In genomic region chr7:2729043-2729892, GRCh38 we compare ENCODE assay signal across 11 cellular contexts. TPM values are rescaled to one million over a fixed set of nuclear protein-coding genes. Genes with fewer than 3 reads are reported as not detected.
DNase-seq lines count a peak whose midpoint lies in the region; ATAC-seq, FAIRE-seq and TF ChIP-seq lines count a peak whose summit lies in the region.
"Had no signal": no experiment of that assay in that cellular context is flagged by ENCODE, and none has a peak within 500 bp of the region (broad histone marks: within the 10 kb centered on the region; RNA-seq: fewer than 3 reads in every experiment).

No MANE protein-coding gene starts in this region.

- no peak for TF ChIP-seq RAD21 in K562 (CRISPR knock-in tag; conservative IDR thresholded peaks at IDR 0.05 in 1 of 2, IDR thresholded peaks at IDR 0.05 in 1 of 2)

- H3K4me1 Mint-ChIP-seq in CD14-positive monocyte, result peaks cover 52% of the 10 kb centered on the region

- CTCF ChIA-PET in K562 (lab: Yijun Ruan, JAX; ENCODE audit: low intra/inter-chr PET ratio), result no interaction called here

- DNase-seq in CD14-positive monocyte (ENCODE audit: low spot score) (peak; percentile 50), K562 (ENCODE audit: extremely low read depth in 1 of 4, low spot score in 3 of 4) (no peak), left kidney (ENCODE audit: low read depth, low spot score) (peak; percentile 72), sigmoid colon (peak; percentile 85), NCI-H1694 treated with DMSO at 0.1 percent for 48 hours (lab: John Stamatoyannopoulos, UW) (no peak), Kasumi-1 (lab: John Stamatoyannopoulos, UW) (no peak), HuH-7 (ENCODE audit: low spot score) (no peak)
- DNase-seq in activated CD4-positive, alpha-beta T cell treated with anti-CD3 and anti-CD28 coated beads for 1 hour, result no peak
- DNase-seq: activated naive CD4-positive, alpha-beta T cell had no signal

- H3K27ac ChIP-seq in K562 (ENCODE audit: extremely low read depth, low read depth, low read length) (no peak overlapping the region), sigmoid colon (peak overlapping the region; percentile 63 to 92 (median 86))

- H3K36me3 ChIP-seq in K562 (ENCODE audit: control insufficient read depth, insufficient read depth, low read length), result peaks cover 20% of the 10 kb centered on the region; the same call in 1 of the 3 replicates
- H3K36me3 ChIP-seq in sigmoid colon, result peaks cover 0 to 22% (median 2%) of the 10 kb centered on the region in 4 donors

- TF ChIP-seq CTCF in CD14-positive monocyte (IDR thresholded peaks at IDR 0.05) (peak; percentile 6), K562 (IDR thresholded peaks at IDR 0.05 in 2 of 3, conservative IDR thresholded peaks at IDR 0.05 in 1 of 3; ENCODE audit: insufficient read depth in 2 of 3, low read depth in 1 of 3, low read length in 3 of 3) (no peak), sigmoid colon (IDR thresholded peaks at IDR 0.05) (no peak)

- H3K9ac ChIP-seq in K562 (ENCODE audit: insufficient read depth in 1 of 2, low read depth in 2 of 2, low read length in 2 of 2), result peak overlapping the region in 1 of 2 experiments; percentile 32; a peak in 1 of 4 replicates

- no peak for ATAC-seq in K562

- peak overlapping the region; percentile 68 to 95 (median 92) for H3K27ac Mint-ChIP-seq in CD14-positive monocyte

- intact Hi-C loops in CD14-positive monocyte (cut with micrococcal nuclease) (loop anchor here in 1 of 2 donors (5.0 kb wide), 1 partner anchor 38 kb away; no protein-coding TSS in a partner anchor), K562 (cut with micrococcal nuclease) (no loop called here), sigmoid colon (cut with DNase I) (loop anchor here (5.0 kb wide), 1 partner anchor 33 kb away; no protein-coding TSS in a partner anchor)

- H4K20me1 ChIP-seq in K562 (replicated peaks; ENCODE audit: control insufficient read depth, insufficient read depth, low read length), result no peaks in the 10 kb centered on the region

- H3K36me3 Mint-ChIP-seq in CD14-positive monocyte, result peaks cover 77 to 78% of the 10 kb centered on the region in 2 donors

- H3K4me1 ChIP-seq in K562 (replicated peaks in 1 of 2; ENCODE audit: control insufficient read depth in 2 of 2, insufficient read depth in 2 of 2, low read length in 2 of 2) (peaks cover 19 to 31% of the 10 kb centered on the region in 2 experiments), sigmoid colon (peaks cover 0 to 55% (median 47%) of the 10 kb centered on the region in 4 donors)

- H3K9me3 Mint-ChIP-seq in CD14-positive monocyte, result peaks cover 0 to 7% (median 4%) of the 10 kb centered on the region in 7 donors

- TF ChIP-seq EP300 in K562 (IDR thresholded peaks at IDR 0.05; ENCODE audit: low read length) (no peak), sigmoid colon (IDR thresholded peaks at IDR 0.05) (no peak)

- FAIRE-seq in K562 (lab: Jason Lieb, UNC), result no peak
- FAIRE-seq: TTC549 had no signal

- TF ChIP-seq POLR2A in K562 (conservative IDR thresholded peaks at IDR 0.05) (no peak), sigmoid colon (IDR thresholded peaks at IDR 0.05) (no peak)

- no TSS peak for BruUV-seq in K562 (replicated peaks; lab: Mats Ljungman, UMichigan)

- H3K4me3 Mint-ChIP-seq in CD14-positive monocyte, result peak overlapping the region; percentile 54 to 83

- H3K9me1 ChIP-seq in K562 (ENCODE audit: control insufficient read depth, insufficient read depth, low read length), result no peaks in the 10 kb centered on the region

- POLR2A ChIA-PET in K562 (lab: Yijun Ruan, JAX), result interaction anchor here (0.6 to 1.6 kb wide), 3 partner anchors 9 to 15 kb away, joined by 3 to 12 read pairs (median 3); no protein-coding TSS in a partner anchor

- H2AFZ ChIP-seq in K562 (ENCODE audit: low read depth, low read length), result no peak overlapping the region

- H3K9me3 ChIP-seq in K562 (replicated peaks; ENCODE audit: control insufficient read depth, insufficient read depth, low read depth, low read length) (no peaks in the 10 kb centered on the region), sigmoid colon (no peaks in the 10 kb centered on the region)

- in situ Hi-C loops in K562 (cut with MboI), result no loop called here

- no peak overlapping the region for H3K4me2 ChIP-seq in K562 (ENCODE audit: insufficient read depth, low read length)

- H3K27me3 ChIP-seq in K562 (ENCODE audit: control insufficient read depth in 2 of 2, insufficient read depth in 2 of 2, low read length in 2 of 2) (no peaks in the 10 kb centered on the region), sigmoid colon (no peaks in the 10 kb centered on the region)

- H3K79me2 ChIP-seq in K562 (ENCODE audit: control insufficient read depth, insufficient read depth, low read length), result peaks cover 4% of the 10 kb centered on the region; the same call in 2 of the 3 replicates

- H3K4me3 ChIP-seq in K562 (no peak overlapping the region), sigmoid colon (peak overlapping the region in 3 of 4 donors; percentile 24 to 35 (median 32))

- peaks cover 0 to 4% (median 3%) of the 10 kb centered on the region in 3 donors for H3K27me3 Mint-ChIP-seq in CD14-positive monocyte (ENCODE audit: low read depth in 3 of 3)

- WGBS in K562 (ENCODE audit: insufficient coverage, low coverage, missing lambda C conversion rate), result 92% methylated on average over 31 of the region's 37 CpGs
- 78 to 87% methylated on average over 37 of the region's 37 CpGs for WGBS in sigmoid colon, 2 donors

TF ChIP-seq in K562, 482 proteins besides CTCF, POLR2A, EP300 and RAD21 (continues in another document):
- TF ChIP-seq SMARCB1 (IDR thresholded peaks at IDR 0.05; ENCODE audit: insufficient read length, low read depth) (no peak), KDM5B (IDR thresholded peaks at IDR 0.05; ENCODE audit: insufficient replicate concordance, low read depth, low read length) (no peak), TFAM (CRISPR knock-in tag; conservative IDR thresholded peaks at IDR 0.05) (no peak), KDM4B (IDR thresholded peaks at IDR 0.05; ENCODE audit: borderline replicate concordance in 2 of 2, low read depth in 1 of 2) (no peak), HOMEZ (CRISPR knock-in tag; IDR thresholded peaks at IDR 0.05) (no peak), GATAD2A (IDR thresholded peaks at IDR 0.05) (no peak), SMC3 (conservative IDR thresholded peaks at IDR 0.05; ENCODE audit: insufficient read depth, low read depth, low read length) (no peak), NFXL1 (CRISPR knock-in tag; IDR thresholded peaks at IDR 0.05) (no peak), ZFPM2 (CRISPR knock-in tag; IDR thresholded peaks at IDR 0.05) (no peak), E2F1 (CRISPR knock-in tag; IDR thresholded peaks at IDR 0.05) (no peak), ATF3 (IDR thresholded peaks at IDR 0.05) (0 out of 2 replicates have a peak, but pooled peaks have one; percentile 27), ATF3 (CRISPR knock-in tag; conservative IDR thresholded peaks at IDR 0.05) (no peak), TEAD1 (CRISPR knock-in tag; IDR thresholded peaks at IDR 0.05) (no peak)

RNA-seq across cellular contexts. Expression of gene AMZ1, which starts 41.3 kb away (rescaled TPM):
- under 1 TPM; 0.09 to 0.14 TPM for polyA plus RNA-seq in CD14-positive monocyte
- total RNA-seq in K562 (2011; cell fraction: chromatin; rRNA removed; ENCODE audit: low replicate concordance), result 0.07 and 0.12 TPM in 2 replicates
- total RNA-seq in K562 (2011; cell fraction: nucleolus; rRNA removed), result 0.17 TPM in 1 of 2 replicates, not detected in the other
- 0.07 and 0.08 TPM in 2 replicates for total RNA-seq in K562 (2011; cell fraction: nucleoplasm; rRNA removed)
- total RNA-seq in K562 (2014; rRNA removed), result not detected in 2 replicates
- not detected in 2 replicates for total RNA-seq in K562 (2014; rRNA removed; fragmentation: Illumina TruSeq; extraction: Trizol)
- total RNA-seq in K562 (2015; rRNA removed; fragmentation: Illumina TruSeq; extraction: Trizol), result not detected in 2 replicates
- total RNA-seq in K562 (2021), result not detected in 2 replicates
- polyA plus RNA-seq in K562 (2011; rRNA removed), result not detected in 2 replicates
- polyA plus RNA-seq in K562 (2011; cell fraction: cytosol; rRNA removed), result not detected in 2 replicates
- not detected in 2 replicates for polyA plus RNA-seq in K562 (2011; cell fraction: nucleus; rRNA removed)
- 0.04 and 0.08 TPM in 2 replicates for polyA plus RNA-seq in K562 (2012)
- not detected in 2 replicates for polyA plus RNA-seq in K562 (2014; fragmentation: Illumina TruSeq; extraction: Trizol)
- not detected for polyA plus RNA-seq in K562 (2014; fragmentation: Nextera tagmentation; extraction: Ambion mirVana)
- polyA plus RNA-seq in K562 (2014; rRNA removed), result not detected in 2 replicates
- polyA minus RNA-seq in K562 (2011; rRNA and poly(A)+ RNA removed), result 0.04 TPM in 1 of 2 replicates, not detected in the other
- not detected in 2 replicates for polyA minus RNA-seq in K562 (2011; cell fraction: cytosol; rRNA and poly(A)+ RNA removed)
- not detected in 2 replicates for polyA minus RNA-seq in K562 (2011; cell fraction: nucleus; rRNA and poly(A)+ RNA removed)
- 1 to 10 TPM in 1 of 4 donors, under 1 TPM in 1, not detected in 2; 0.41 to 1.4 TPM for total RNA-seq in sigmoid colon
- under 1 TPM in 2 of 3 donors, not detected in 1; under 0.01 to 0.16 TPM for polyA plus RNA-seq in sigmoid colon
- total RNA-seq: LHCN-M2 had no signal

Comparison
In these comparisons a context has a peak if more than half of its experiments do, and no peak if none do; other contexts are left out.
1. DNase-seq: peak in CD14-positive monocyte (single experiment), left kidney (single experiment) and sigmoid colon (single experiment); none in K562 (0 of 4), activated CD4-positive, alpha-beta T cell treated with anti-CD3 and anti-CD28 coated beads for 1 hour (single experiment), NCI-H1694 treated with DMSO at 0.1 percent for 48 hours (single experiment), Kasumi-1 (0 of 2) and HuH-7 (single experiment).